ENCODE assay signal across 8 cellular contexts in genomic region chr17:58960068-58960467, GRCh38.
DNase-seq lines count a peak whose midpoint lies in the region; ATAC-seq and TF ChIP-seq lines count a peak whose summit lies in the region.

No MANE protein-coding gene starts in this region.

- no peak overlapping the region for H3K9ac ChIP-seq in OCI-LY1 (ENCODE audit: low read length)

- no peak for TF ChIP-seq POLR2A in suprapubic skin (IDR thresholded peaks at IDR 0.05)

- no peaks in the 10 kb centered on the region for H3K4me1 ChIP-seq in OCI-LY1 (ENCODE audit: insufficient read depth, low read length, severe bottlenecking)
- H3K4me1 ChIP-seq in suprapubic skin, result no peaks in the 10 kb centered on the region

- no peak overlapping the region for H3K4me3 ChIP-seq in OCI-LY1 (ENCODE audit: low read depth, low read length, poor library complexity, severe bottlenecking)
- no peak overlapping the region for H3K4me3 ChIP-seq in fibroblast of villous mesenchyme (ENCODE audit: low read depth, low read length)
- H3K4me3 ChIP-seq in suprapubic skin, result no peak overlapping the region

- H3K27ac ChIP-seq in OCI-LY1 (ENCODE audit: low read depth, low read length, poor library complexity, severe bottlenecking) (no peak overlapping the region), suprapubic skin (no peak overlapping the region)

- H3K4me2 ChIP-seq in OCI-LY1 (ENCODE audit: low read length), result no peak overlapping the region

- no peaks in the 10 kb centered on the region for H3K79me2 ChIP-seq in OCI-LY1 (ENCODE audit: insufficient read depth, low read length)

- H3K27me3 ChIP-seq in OCI-LY1 (ENCODE audit: insufficient read depth, low read length) (no peaks in the 10 kb centered on the region), suprapubic skin (no peaks in the 10 kb centered on the region)

- H3K9me2 ChIP-seq in OCI-LY1 (ENCODE audit: low read depth, low read length), result no peaks in the 10 kb centered on the region

- no peak for ATAC-seq in GM18517 (IDR thresholded peaks at IDR 0.05; ENCODE audit: unreplicated experiment)

- H2AFZ ChIP-seq in OCI-LY1 (ENCODE audit: low read length), result no peak overlapping the region

- intact Hi-C loops in cardiac septum (cut with DNase I), result no loop called here

- DNase-seq in A172 (ENCODE audit: low spot score), result peak; percentile 67
- DNase-seq in GM19240 (ENCODE audit: insufficient read length, low spot score), result peak; percentile 11
- DNase-seq in fibroblast of villous mesenchyme (ENCODE audit: low read depth), result peak; percentile 43
- no peak for DNase-seq in foreskin melanocyte
- no peak for DNase-seq in suprapubic skin (ENCODE audit: low spot score in 2 of 2)
- DNase-seq in cardiac septum (ENCODE audit: low spot score), result no peak

- H3K36me3 ChIP-seq in OCI-LY1 (ENCODE audit: insufficient read depth, low read length), result no peaks in the 10 kb centered on the region
- H3K36me3 ChIP-seq in suprapubic skin, result no peaks in the 10 kb centered on the region

- H3K9me3 ChIP-seq in OCI-LY1 (ENCODE audit: low read length), result no peaks in the 10 kb centered on the region
- no peaks in the 10 kb centered on the region for H3K9me3 ChIP-seq in suprapubic skin

- TF ChIP-seq EP300 in suprapubic skin (IDR thresholded peaks at IDR 0.05), result no peak

- H4K20me1 ChIP-seq in OCI-LY1 (ENCODE audit: insufficient read depth, low read length), result no peaks in the 10 kb centered on the region

- TF ChIP-seq CTCF in OCI-LY1 (IDR thresholded peaks at IDR 0.05; ENCODE audit: low read length), result peak; percentile 36; the same call in 1 of the 2 replicates
- TF ChIP-seq CTCF in fibroblast of villous mesenchyme (IDR thresholded peaks at IDR 0.05; ENCODE audit: insufficient read depth, low read depth, low read length), result peak; percentile 22
- TF ChIP-seq CTCF in suprapubic skin (IDR thresholded peaks at IDR 0.05), result no peak

- H3F3A ChIP-seq in OCI-LY1 (ENCODE audit: insufficient read depth, low read length), result no peaks in the 10 kb centered on the region

Comparison
In these comparisons a context has a peak if more than half of its experiments do, and no peak if none do; other contexts are left out.
1. DNase-seq: peak in A172 (single experiment), GM19240 (single experiment) and fibroblast of villous mesenchyme (single experiment); none in foreskin melanocyte (single experiment), suprapubic skin (0 of 2) and cardiac septum (single experiment).
2. CTCF ChIP-seq: peak in OCI-LY1 (single experiment) and fibroblast of villous mesenchyme (single experiment); none in suprapubic skin (0 of 2).